Comparison of ENCODE assay signal across 1 cellular context in genomic region chr12:123266679-123267277, GRCh38.
TF ChIP-seq lines count a peak whose summit lies in the region.

No MANE protein-coding gene starts in this region.

TF ChIP-seq in IMR-90, 13 proteins besides CTCF, POLR2A, EP300 and RAD21 (continued from another document):
- TF ChIP-seq, protein P1, sequence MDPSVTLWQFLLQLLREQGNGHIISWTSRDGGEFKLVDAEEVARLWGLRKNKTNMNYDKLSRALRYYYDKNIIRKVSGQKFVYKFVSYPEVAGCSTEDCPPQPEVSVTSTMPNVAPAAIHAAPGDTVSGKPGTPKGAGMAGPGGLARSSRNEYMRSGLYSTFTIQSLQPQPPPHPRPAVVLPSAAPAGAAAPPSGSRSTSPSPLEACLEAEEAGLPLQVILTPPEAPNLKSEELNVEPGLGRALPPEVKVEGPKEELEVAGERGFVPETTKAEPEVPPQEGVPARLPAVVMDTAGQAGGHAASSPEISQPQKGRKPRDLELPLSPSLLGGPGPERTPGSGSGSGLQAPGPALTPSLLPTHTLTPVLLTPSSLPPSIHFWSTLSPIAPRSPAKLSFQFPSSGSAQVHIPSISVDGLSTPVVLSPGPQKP (IDR thresholded peaks at IDR 0.05; ENCODE audit: borderline replicate concordance, low read depth, low read length), result no peak
- TF ChIP-seq MAFK (IDR thresholded peaks at IDR 0.05; ENCODE audit: low read depth, low read length) (no peak), NFE2L2 (IDR thresholded peaks at IDR 0.05; ENCODE audit: low read depth, low read length) (no peak), RCOR1 (IDR thresholded peaks at IDR 0.05; ENCODE audit: insufficient replicate concordance, low read length) (no peak), BHLHE40 (IDR thresholded peaks at IDR 0.05; ENCODE audit: low read depth, low read length) (no peak), RFX5 (IDR thresholded peaks at IDR 0.05; ENCODE audit: low read depth, low read length) (no peak), MAZ (IDR thresholded peaks at IDR 0.05; ENCODE audit: borderline replicate concordance, low read depth, low read length) (no peak)
- TF ChIP-seq, protein P2, sequence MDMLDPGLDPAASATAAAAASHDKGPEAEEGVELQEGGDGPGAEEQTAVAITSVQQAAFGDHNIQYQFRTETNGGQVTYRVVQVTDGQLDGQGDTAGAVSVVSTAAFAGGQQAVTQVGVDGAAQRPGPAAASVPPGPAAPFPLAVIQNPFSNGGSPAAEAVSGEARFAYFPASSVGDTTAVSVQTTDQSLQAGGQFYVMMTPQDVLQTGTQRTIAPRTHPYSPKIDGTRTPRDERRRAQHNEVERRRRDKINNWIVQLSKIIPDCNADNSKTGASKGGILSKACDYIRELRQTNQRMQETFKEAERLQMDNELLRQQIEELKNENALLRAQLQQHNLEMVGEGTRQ (IDR thresholded peaks at IDR 0.05; ENCODE audit: low read depth, low read length), result no peak
TF ChIP-seq in IMR-90: peak in this region for 0.
